ENCODE assay signal across 25 cellular contexts in the genomic region with DNA sequence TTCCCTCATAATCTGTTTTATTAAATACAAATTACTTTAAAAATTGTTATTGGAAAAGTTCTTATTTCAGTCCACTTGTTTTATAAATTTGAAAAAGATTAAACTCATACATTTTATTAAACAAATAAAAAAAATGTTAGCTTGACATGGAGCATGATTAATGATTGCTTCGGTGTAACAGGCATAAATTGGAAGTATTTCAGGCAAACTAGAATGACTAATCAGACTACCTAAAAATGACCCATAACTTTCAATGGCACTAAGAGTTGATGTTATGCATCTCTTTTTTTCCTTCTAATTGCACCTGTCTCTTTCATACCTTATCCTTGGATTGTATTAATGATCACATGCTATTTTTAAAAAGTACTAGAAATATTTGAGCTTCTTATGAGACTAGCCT.
"Had no signal": no experiment of that assay in that cellular context is flagged by ENCODE, and none has a peak within 500 bp of the region (broad histone marks: within the 10 kb centered on the region; RNA-seq: fewer than 3 reads in every experiment).

No MANE protein-coding gene starts in this region.

- H3K79me2 ChIP-seq: parathyroid adenoma had no signal

- H3K4me2 ChIP-seq: neural progenitor cell had no signal

- FAIRE-seq: small intestine, urothelium cell line had no signal

- H3K27ac ChIP-seq: neural progenitor cell, ovary, parathyroid adenoma, psoas muscle, right lobe of liver, sigmoid colon, stomach, thoracic aorta, thyroid gland, tibial nerve, upper lobe of left lung, vagina had no signal

- H3K9me3 ChIP-seq: ovary, right lobe of liver, thoracic aorta, thyroid gland, vagina had no signal

- H3K4me1 ChIP-seq: neural progenitor cell, parathyroid adenoma, psoas muscle, right lobe of liver, sigmoid colon, stomach, thyroid gland, tibial nerve, upper lobe of left lung, vagina had no signal

- H3K4me3 ChIP-seq: neural progenitor cell, ovary, psoas muscle, right lobe of liver, sigmoid colon, stomach, thoracic aorta, thyroid gland, tibial nerve, upper lobe of left lung, vagina had no signal

- H3K36me3 ChIP-seq: neural progenitor cell, ovary, right lobe of liver, sigmoid colon, stomach, thoracic aorta, thyroid gland, tibial nerve, upper lobe of left lung, vagina had no signal

- DNase-seq: occipital lobe; ovary; posterior cingulate gyrus; psoas muscle; right cardiac atrium; right lobe of liver; sigmoid colon; small intestine; stimulated activated CD4-positive, alpha-beta T cell treated with anti-CD3 and anti-CD28 coated beads, Interleukin-15, amount 100 ng/mL, for 24 hours; stimulated activated CD4-positive, alpha-beta T cell treated with anti-CD3 and anti-CD28 coated beads, Interleukin-2, amount 100 ng/mL, for 24 hours; stimulated activated CD4-positive, alpha-beta T cell treated with anti-CD3 and anti-CD28 coated beads, Interleukin-2, amount 100 ng/mL, for 48 hours; stimulated activated CD4-positive, alpha-beta T cell treated with anti-CD3 and anti-CD28 coated beads, Interleukin-4, amount 100 ng/mL, for 24 hours; stimulated activated naive B cell treated with anti-CD40 and anti-IgM and Interleukin-4, amounts not matched to agents 10 μg/mL and 1 μg/mL and 100 μg/mL, for 72 hours; stimulated activated naive CD4-positive, alpha-beta T cell treated with Interleukin-2 at 50 U/mL for 16 hours; stomach; thyroid gland; trophoblast cell; upper lobe of left lung had no signal

- H3K9ac ChIP-seq: neural progenitor cell, parathyroid adenoma had no signal

- ATAC-seq: psoas muscle; right cardiac atrium; right lobe of liver; stimulated activated effector memory CD8-positive, alpha-beta T cell treated with anti-CD3 and anti-CD28 coated beads, Interleukin-12 subunit alpha, Interleukin-12 subunit beta, amount 100 ng/mL, for 72 hours; stimulated activated naive B cell treated with anti-CD40 and anti-IgM and Interleukin-4, amounts not matched to agents 10 μg/mL and 1 μg/mL and 100 μg/mL, for 72 hours had no signal

- H2AFZ ChIP-seq: neural progenitor cell, parathyroid adenoma had no signal

- H3K27me3 ChIP-seq: neural progenitor cell, ovary, right lobe of liver, sigmoid colon, stomach, thyroid gland, tibial nerve, upper lobe of left lung, vagina had no signal
